Comparison of ENCODE assay signal across 9 cellular contexts in genomic region chr2:222912117-222912516, GRCh38. TPM values are rescaled to one million over a fixed set of nuclear protein-coding genes. Genes with fewer than 3 reads are reported as not detected.
DNase-seq lines count a peak whose midpoint lies in the region; ATAC-seq, FAIRE-seq and TF ChIP-seq lines count a peak whose summit lies in the region.
"Had no signal": no experiment of that assay in that cellular context is flagged by ENCODE, and none has a peak within 500 bp of the region (broad histone marks: within the 10 kb centered on the region; RNA-seq: fewer than 3 reads in every experiment).

No MANE protein-coding gene starts in this region.

- no peak for FAIRE-seq in kidney (lab: Jason Lieb, UNC)

- H3K9ac ChIP-seq in neural progenitor cell, result no peak overlapping the region
- H3K9ac ChIP-seq in kidney (ENCODE audit: low read length in 2 of 2), result no peak overlapping the region

- no peak overlapping the region for H3K4me3 ChIP-seq in neural progenitor cell
- no peak overlapping the region for H3K4me3 ChIP-seq in kidney (ENCODE audit: low read length in 2 of 2)

- H3K27me3 ChIP-seq in neural progenitor cell, result no peaks in the 10 kb centered on the region

- H2AFZ ChIP-seq in neural progenitor cell (replicated peaks), result no peak overlapping the region

- peaks cover 14% of the 10 kb centered on the region for H3K4me1 ChIP-seq in neural progenitor cell
- H3K4me1 ChIP-seq in kidney (ENCODE audit: control insufficient read depth in 1 of 2, insufficient read depth in 1 of 2, low read depth in 1 of 2, low read length in 2 of 2), result peaks cover 0 to 4% of the 10 kb centered on the region in 2 donors

- H3K36me3 ChIP-seq in neural progenitor cell (peaks cover 13% of the 10 kb centered on the region), kidney (ENCODE audit: control insufficient read depth in 1 of 2, insufficient read depth in 2 of 2, low read length in 2 of 2) (peaks cover 3 to 11% of the 10 kb centered on the region in 2 donors)

- no peaks in the 10 kb centered on the region for H3K9me3 Mint-ChIP-seq in neural progenitor cell

- peaks cover 48% of the 10 kb centered on the region for H4K20me1 ChIP-seq in neural progenitor cell (ENCODE audit: low read depth)

- no peak overlapping the region for H3K4me2 ChIP-seq in neural progenitor cell

- peaks cover 19% of the 10 kb centered on the region for H3K36me3 Mint-ChIP-seq in neural progenitor cell

- H3K27ac ChIP-seq in neural progenitor cell (no peak overlapping the region), kidney (ENCODE audit: low read depth in 2 of 2, low read length in 2 of 2) (no peak overlapping the region)

- ATAC-seq in GM21360 (IDR thresholded peaks at IDR 0.05; ENCODE audit: unreplicated experiment) (peak; percentile 98), HG03520 (IDR thresholded peaks at IDR 0.05; ENCODE audit: unreplicated experiment) (peak; percentile 97)
- ATAC-seq: HCT116 had no signal

- H3K9me3 ChIP-seq in neural progenitor cell (ENCODE audit: low read depth) (no peaks in the 10 kb centered on the region), kidney (ENCODE audit: control insufficient read depth in 1 of 2, low read length in 2 of 2) (no peaks in the 10 kb centered on the region)

- no peaks in the 10 kb centered on the region for H3F3A ChIP-seq in neural progenitor cell (ENCODE audit: low read depth)

- H3K4me3 Mint-ChIP-seq in neural progenitor cell, result no peak overlapping the region

- TF ChIP-seq CTCF in neural progenitor cell (IDR thresholded peaks at IDR 0.05) (no peak), kidney (IDR thresholded peaks at IDR 0.05; ENCODE audit: borderline replicate concordance, extremely low read depth, insufficient read depth) (no peak)

- H3K27ac Mint-ChIP-seq in neural progenitor cell, result no peak overlapping the region

- DNase-seq in GF-D8 (lab: John Stamatoyannopoulos, UW) (peak; percentile 98), amniotic epithelial cell (ENCODE audit: low read depth) (peak; percentile 46), renal cortical epithelial cell (ENCODE audit: low read depth) (peak; percentile 41), NCI-H526 (lab: John Stamatoyannopoulos, UW) (no peak), neural progenitor cell (ENCODE audit: low spot score) (no peak), kidney (no peak)

- intact Hi-C loops in kidney (cut with DNase I), result no loop called here

- peaks cover 84% of the 10 kb centered on the region for H3K79me2 ChIP-seq in neural progenitor cell (ENCODE audit: low read depth)

- peaks cover 10% of the 10 kb centered on the region for H3K4me1 Mint-ChIP-seq in neural progenitor cell

- no peaks in the 10 kb centered on the region for H3K27me3 Mint-ChIP-seq in neural progenitor cell (ENCODE audit: insufficient read depth, low read depth)

RNA-seq across cellular contexts. Expression of gene ACSL3, which starts 51.3 kb away (rescaled TPM):
- 65.8 and 150 TPM in 2 replicates for total RNA-seq in renal cortical epithelial cell
- 80.6 and 106 TPM in 2 replicates for total RNA-seq in neural progenitor cell (ENCODE audit: low replicate concordance)
- total RNA-seq in kidney, result 58.8 TPM
- polyA plus RNA-seq in kidney (ENCODE audit: insufficient read depth, low read depth, low replicate concordance), result 33.6 TPM

Comparison
In these comparisons a context has a peak if more than half of its experiments do, and no peak if none do; other contexts are left out.
1. DNase-seq: peak in GF-D8 (single experiment), amniotic epithelial cell (single experiment) and renal cortical epithelial cell (single experiment); none in NCI-H526 (0 of 2), neural progenitor cell (single experiment) and kidney (single experiment).